Comparison of ENCODE assay signal across 21 cellular contexts in genomic region chr15:53454535-53454842, GRCh38.
DNase-seq lines count a peak whose midpoint lies in the region; ATAC-seq, FAIRE-seq and TF ChIP-seq lines count a peak whose summit lies in the region.
"Had no signal": no experiment of that assay in that cellular context is flagged by ENCODE, and none has a peak within 500 bp of the region (broad histone marks: within the 10 kb centered on the region; RNA-seq: fewer than 3 reads in every experiment).

No MANE protein-coding gene starts in this region.

- ATAC-seq in A549, result peak in 1 of 2 experiments; percentile 52; a peak in 2 of 6 replicates
- ATAC-seq: GM23338 had no signal

- POLR2A ChIA-PET in A549 (lab: Yijun Ruan, JAX), result no interaction called here
- POLR2A ChIA-PET in activated CD4-positive, alpha-beta memory T cell treated with anti-CD3 and anti-CD28 coated beads, Interleukin-2, amount 10 ng/mL, durations not matched to agents 7 days and 5 days (lab: Charles Lee), result no interaction called here

- peaks cover 74% of the 10 kb centered on the region for H3K4me1 Mint-ChIP-seq in progenitor cell of endocrine pancreas (ENCODE audit: low read depth)
- no peaks in the 10 kb centered on the region for H3K4me1 Mint-ChIP-seq in activated CD4-positive, alpha-beta memory T cell treated with anti-CD3 and anti-CD28 coated beads, Interleukin-2, amount 10 ng/mL, durations not matched to agents 7 days and 5 days
- H3K4me1 Mint-ChIP-seq: CD4-positive, alpha-beta memory T cell had no signal

- no peak overlapping the region for H3K4me3 Mint-ChIP-seq in progenitor cell of endocrine pancreas (ENCODE audit: low read depth)
- H3K4me3 Mint-ChIP-seq in activated CD4-positive, alpha-beta memory T cell treated with anti-CD3 and anti-CD28 coated beads, Interleukin-2, amount 10 ng/mL, durations not matched to agents 7 days and 5 days, result no peak overlapping the region
- H3K4me3 Mint-ChIP-seq: CD14-positive monocyte; CD4-positive, alpha-beta memory T cell; GM23338 had no signal

- peak overlapping the region; percentile 92 for H3K27ac Mint-ChIP-seq in progenitor cell of endocrine pancreas
- no peak overlapping the region for H3K27ac Mint-ChIP-seq in activated CD4-positive, alpha-beta memory T cell treated with anti-CD3 and anti-CD28 coated beads, Interleukin-2, amount 10 ng/mL, durations not matched to agents 7 days and 5 days
- H3K27ac Mint-ChIP-seq: CD14-positive monocyte; CD4-positive, alpha-beta memory T cell; GM23338 had no signal

- H3K27ac ChIP-seq in A549, result peak overlapping the region; percentile 73
- peak overlapping the region; percentile 42 to 70 for H3K27ac ChIP-seq in liver (ENCODE audit: low read depth in 1 of 2, low read length in 2 of 2)
- H3K27ac ChIP-seq: 22Rv1, BLaER1, HL-60 had no signal

- TF ChIP-seq CTCF in A549 (IDR thresholded peaks at IDR 0.05) (no peak), liver (IDR thresholded peaks at IDR 0.05; ENCODE audit: low read depth, low read length, missing input control) (no peak), progenitor cell of endocrine pancreas (IDR thresholded peaks at IDR 0.05; ENCODE audit: unreplicated experiment) (no peak)

- H3K27me3 ChIP-seq in liver (ENCODE audit: control insufficient read depth in 4 of 4, insufficient read depth in 4 of 4, low read length in 3 of 4), result no peaks in the 10 kb centered on the region
- H3K27me3 ChIP-seq: BLaER1 had no signal

- peak overlapping the region; percentile 67 for H3K4me2 ChIP-seq in A549
- H3K4me2 ChIP-seq: BLaER1, GM23338 had no signal

- no peak overlapping the region for H3K9ac ChIP-seq in liver (ENCODE audit: low read depth in 1 of 2, low read length in 2 of 2)
- H3K9ac ChIP-seq: BLaER1 had no signal

- H3K9me3 Mint-ChIP-seq in progenitor cell of endocrine pancreas (ENCODE audit: low read depth), result peaks cover 2% of the 10 kb centered on the region
- peaks cover 3% of the 10 kb centered on the region for H3K9me3 Mint-ChIP-seq in activated CD4-positive, alpha-beta memory T cell treated with anti-CD3 and anti-CD28 coated beads, Interleukin-2, amount 10 ng/mL, durations not matched to agents 7 days and 5 days
- H3K9me3 Mint-ChIP-seq: GM23338 had no signal

- no peak for DNase-seq in A549 (ENCODE audit: low read depth in 1 of 2, low spot score in 1 of 2)
- peak; percentile 8 for DNase-seq in DMS53 treated with DMSO at 0.1 percent for 48 hours (lab: John Stamatoyannopoulos, UW; ENCODE audit: unreplicated experiment)
- no peak for DNase-seq in progenitor cell of endocrine pancreas (ENCODE audit: low spot score, unreplicated experiment)
- DNase-seq in activated T-cell treated with anti-CD3 and anti-CD28 coated beads, Interleukin-2, amount 50 U/mL, for 48 hours, result no peak
- no peak for DNase-seq in globus pallidus (ENCODE audit: low spot score)
- no peak for DNase-seq in activated CD4-positive, alpha-beta memory T cell treated with anti-CD3 and anti-CD28 coated beads, Interleukin-2, amount 10 ng/mL, durations not matched to agents 7 days and 5 days
- DNase-seq: CD4-positive, alpha-beta memory T cell; DMS 273 treated with DMSO at 0.1 percent for 48 hours; DMS79; GDM1; HCEC 1CT; IMR-90 had no signal

- CTCF ChIA-PET in A549 (lab: Yijun Ruan, JAX), result no interaction called here
- CTCF ChIA-PET in activated CD4-positive, alpha-beta memory T cell treated with anti-CD3 and anti-CD28 coated beads, Interleukin-2, amount 10 ng/mL, durations not matched to agents 7 days and 5 days (lab: Charles Lee), result no interaction called here

- no peak for TF ChIP-seq POLR2A in A549 (IDR thresholded peaks at IDR 0.05; ENCODE audit: low read length)

- no peak for TF ChIP-seq EP300 in A549 (IDR thresholded peaks at IDR 0.05)

- TF ChIP-seq RAD21 in A549 (conservative IDR thresholded peaks at IDR 0.05 in 1 of 2, IDR thresholded peaks at IDR 0.05 in 1 of 2) (no peak), liver (IDR thresholded peaks at IDR 0.05) (no peak)

- H3K4me3 ChIP-seq in A549 (no peak overlapping the region), liver (ENCODE audit: low read depth in 1 of 3, low read length in 3 of 3) (no peak overlapping the region)
- H3K4me3 ChIP-seq: BLaER1, GM23338 had no signal

- no peaks in the 10 kb centered on the region for H3K36me3 ChIP-seq in liver (ENCODE audit: control insufficient read depth in 4 of 4, insufficient read depth in 3 of 4, low read depth in 1 of 4, low read length in 3 of 4)
- H3K36me3 ChIP-seq: BLaER1 had no signal

- H3K9me3 ChIP-seq in A549 (no peaks in the 10 kb centered on the region), liver (ENCODE audit: control insufficient read depth in 4 of 4, low read length in 3 of 4) (no peaks in the 10 kb centered on the region)
- H3K9me3 ChIP-seq: BLaER1 had no signal

- FAIRE-seq in A549 (lab: Jason Lieb, UNC), result no peak
- FAIRE-seq: GM12892, GM18507, H54 had no signal

- peaks cover 49% of the 10 kb centered on the region for H3K4me1 ChIP-seq in A549
- H3K4me1 ChIP-seq in liver (ENCODE audit: control insufficient read depth in 4 of 4, insufficient read depth in 4 of 4, low read length in 3 of 4), result peaks cover 6 to 59% (median 47%) of the 10 kb centered on the region in 4 donors
- H3K4me1 ChIP-seq: BLaER1 had no signal

- H3K27me3 Mint-ChIP-seq in progenitor cell of endocrine pancreas, result no peaks in the 10 kb centered on the region
- no peaks in the 10 kb centered on the region for H3K27me3 Mint-ChIP-seq in activated CD4-positive, alpha-beta memory T cell treated with anti-CD3 and anti-CD28 coated beads, Interleukin-2, amount 10 ng/mL, durations not matched to agents 7 days and 5 days
- H3K27me3 Mint-ChIP-seq: CD4-positive, alpha-beta memory T cell had no signal

- WGBS in A549 (ENCODE audit: missing lambda C conversion rate), result 33% methylated on average over 5 of the region's 5 CpGs
- 33% methylated on average over 5 of the region's 5 CpGs for WGBS in liver

- H3K36me3 Mint-ChIP-seq in progenitor cell of endocrine pancreas (ENCODE audit: insufficient read depth), result no peaks in the 10 kb centered on the region
- H3K36me3 Mint-ChIP-seq in activated CD4-positive, alpha-beta memory T cell treated with anti-CD3 and anti-CD28 coated beads, Interleukin-2, amount 10 ng/mL, durations not matched to agents 7 days and 5 days (ENCODE audit: low read depth), result no peaks in the 10 kb centered on the region
- H3K36me3 Mint-ChIP-seq: CD14-positive monocyte; CD4-positive, alpha-beta memory T cell had no signal

TF ChIP-seq in A549, 52 proteins besides CTCF, POLR2A, EP300 and RAD21:
- TF ChIP-seq ZFP36 (IDR thresholded peaks at IDR 0.05; ENCODE audit: borderline replicate concordance, partially characterized antibody) (no peak), RFX5 (IDR thresholded peaks at IDR 0.05) (no peak), FOSL2 (IDR thresholded peaks at IDR 0.05) (no peak), FOSL2 (CRISPR knock-in tag; IDR thresholded peaks at IDR 0.05) (no peak), MAFK (IDR thresholded peaks at IDR 0.05; ENCODE audit: partially characterized antibody) (peak; percentile 46), CEBPB (IDR thresholded peaks at IDR 0.05) (peak in 1 of 2 experiments; percentile 19; a peak in 1 of 4 replicates)

TF ChIP-seq in liver, 16 proteins besides CTCF, POLR2A, EP300 and RAD21:
- TF ChIP-seq, protein P1, sequence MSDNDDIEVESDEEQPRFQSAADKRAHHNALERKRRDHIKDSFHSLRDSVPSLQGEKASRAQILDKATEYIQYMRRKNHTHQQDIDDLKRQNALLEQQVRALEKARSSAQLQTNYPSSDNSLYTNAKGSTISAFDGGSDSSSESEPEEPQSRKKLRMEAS (IDR thresholded peaks at IDR 0.05), result no peak
- TF ChIP-seq FOXA1 (IDR thresholded peaks at IDR 0.05), result no peak
- TF ChIP-seq NR2F2 (IDR thresholded peaks at IDR 0.05), result no peak
- no peak for TF ChIP-seq TAF1 (conservative IDR thresholded peaks at IDR 0.05)
- TF ChIP-seq, protein P2, sequence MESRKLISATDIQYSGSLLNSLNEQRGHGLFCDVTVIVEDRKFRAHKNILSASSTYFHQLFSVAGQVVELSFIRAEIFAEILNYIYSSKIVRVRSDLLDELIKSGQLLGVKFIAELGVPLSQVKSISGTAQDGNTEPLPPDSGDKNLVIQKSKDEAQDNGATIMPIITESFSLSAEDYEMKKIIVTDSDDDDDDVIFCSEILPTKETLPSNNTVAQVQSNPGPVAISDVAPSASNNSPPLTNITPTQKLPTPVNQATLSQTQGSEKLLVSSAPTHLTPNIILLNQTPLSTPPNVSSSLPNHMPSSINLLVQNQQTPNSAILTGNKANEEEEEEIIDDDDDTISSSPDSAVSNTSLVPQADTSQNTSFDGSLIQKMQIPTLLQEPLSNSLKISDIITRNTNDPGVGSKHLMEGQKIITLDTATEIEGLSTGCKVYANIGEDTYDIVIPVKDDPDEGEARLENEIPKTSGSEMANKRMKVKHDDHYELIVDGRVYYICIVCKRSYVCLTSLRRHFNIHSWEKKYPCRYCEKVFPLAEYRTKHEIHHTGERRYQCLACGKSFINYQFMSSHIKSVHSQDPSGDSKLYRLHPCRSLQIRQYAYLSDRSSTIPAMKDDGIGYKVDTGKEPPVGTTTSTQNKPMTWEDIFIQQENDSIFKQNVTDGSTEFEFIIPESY (IDR thresholded peaks at IDR 0.05), result no peak
- TF ChIP-seq FOXA2 (IDR thresholded peaks at IDR 0.05), result no peak
- no peak for TF ChIP-seq YY1 (IDR thresholded peaks at IDR 0.05)
- no peak for TF ChIP-seq RXRA (IDR thresholded peaks at IDR 0.05)
- no peak for TF ChIP-seq JUND (IDR thresholded peaks at IDR 0.05)
- TF ChIP-seq HNF4A (conservative IDR thresholded peaks at IDR 0.05), result no peak
- TF ChIP-seq SP1 (IDR thresholded peaks at IDR 0.05), result no peak
- TF ChIP-seq, protein P3, sequence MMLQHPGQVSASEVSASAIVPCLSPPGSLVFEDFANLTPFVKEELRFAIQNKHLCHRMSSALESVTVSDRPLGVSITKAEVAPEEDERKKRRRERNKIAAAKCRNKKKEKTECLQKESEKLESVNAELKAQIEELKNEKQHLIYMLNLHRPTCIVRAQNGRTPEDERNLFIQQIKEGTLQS (IDR thresholded peaks at IDR 0.05), result no peak
- no peak for TF ChIP-seq EGR1 (IDR thresholded peaks at IDR 0.05; ENCODE audit: low read depth in 2 of 2)
- no peak for TF ChIP-seq HNF4G (IDR thresholded peaks at IDR 0.05)
- no peak for TF ChIP-seq GABPA (IDR thresholded peaks at IDR 0.05 in 1 of 2, conservative IDR thresholded peaks at IDR 0.05 in 1 of 2)
